ENCODE assay signal across 23 cellular contexts in genomic region chr4:34973632-34974312, GRCh38.
DNase-seq lines count a peak whose midpoint lies in the region; ATAC-seq and TF ChIP-seq lines count a peak whose summit lies in the region.
"Had no signal": no experiment of that assay in that cellular context is flagged by ENCODE, and none has a peak within 500 bp of the region (broad histone marks: within the 10 kb centered on the region; RNA-seq: fewer than 3 reads in every experiment).

No MANE protein-coding gene starts in this region.

- H2AK5ac ChIP-seq in mesendoderm (ENCODE audit: low read length): no peak overlapping the region
- H2AK5ac ChIP-seq in neuronal stem cell (ENCODE audit: low read depth, low read length): no peak overlapping the region

- no peak overlapping the region for H3K14ac ChIP-seq in neuronal stem cell (ENCODE audit: low read length)

- DNase-seq in mesendoderm: no peak
- DNase-seq in neuronal stem cell (ENCODE audit: low spot score): no peak
- no peak for DNase-seq in gastrocnemius medialis
- DNase-seq in sciatic nerve (ENCODE audit: low spot score): no peak
- no peak for DNase-seq in OCI-M2 (lab: John Stamatoyannopoulos, UW; ENCODE audit: unreplicated experiment)
- DNase-seq in dermis blood vessel endothelial cell: no peak
- DNase-seq in C1 segment of cervical spinal cord (lab: John Stamatoyannopoulos, UW): no peak
- DNase-seq: AML-193; CD4-positive, alpha-beta memory T cell; CD4-positive, CD25-positive, alpha-beta regulatory T cell; CD8-positive, alpha-beta memory T cell; COR-L47; DMS 273 treated with DMSO at 0.1 percent for 48 hours; DMS153; DMS79; DND-41; EL; GDM1 had no signal

- H2BK12ac ChIP-seq in neuronal stem cell (ENCODE audit: low read length): no peak overlapping the region

- no peak overlapping the region for H2BK15ac ChIP-seq in mesendoderm (replicated peaks; ENCODE audit: low read depth)
- no peak overlapping the region for H2BK15ac ChIP-seq in neuronal stem cell (ENCODE audit: low read length)

- H4K5ac ChIP-seq in mesendoderm (ENCODE audit: low read length): peak overlapping the region; percentile 81

- H3K27me3 ChIP-seq in mesendoderm (ENCODE audit: insufficient read depth, low read length, poor library complexity) (no peaks in the 10 kb centered on the region), neuronal stem cell (ENCODE audit: control insufficient read depth in 3 of 3, insufficient read depth in 3 of 3, low read depth in 1 of 3, low read length in 3 of 3) (no peaks in the 10 kb centered on the region), gastrocnemius medialis (no peaks in the 10 kb centered on the region)
- H3K27me3 ChIP-seq: BLaER1 treated with 17β-estradiol and CSF1 and Interleukin-3, amounts not matched to agents 10 nM and 100 nM had no signal

- H3K4me3 ChIP-seq in mesendoderm (ENCODE audit: low read length) (no peak overlapping the region), neuronal stem cell (ENCODE audit: low read length in 2 of 2) (no peak overlapping the region), gastrocnemius medialis (peak overlapping the region in 1 of 4 donors; percentile 3)
- H3K4me3 ChIP-seq: A549; BLaER1 treated with 17β-estradiol and CSF1 and Interleukin-3, amounts not matched to agents 10 nM and 100 nM; GM12878 had no signal

- no CpG with 5 or more reads among the region's 3 CpGs for WGBS in mesendoderm (ENCODE audit: extremely low coverage, insufficient coverage, low lambda C conversion rate)
- no CpG with 5 or more reads among the region's 3 CpGs for WGBS in neuronal stem cell (ENCODE audit: extremely low coverage in 2 of 2, insufficient read length in 2 of 2, insufficient replicate concordance in 1 of 2), 2 donors

- intact Hi-C loops in gastrocnemius medialis (cut with DNase I; ENCODE audit: low total_unique reads): loop anchor here (2.0 kb wide), 2 partner anchors 29 to 241 kb away; no protein-coding TSS in a partner anchor
- intact Hi-C loops in sciatic nerve (cut with DNase I): no loop called here

- no peak overlapping the region for H3K27ac ChIP-seq in VCaP
- H3K27ac ChIP-seq in mesendoderm (ENCODE audit: low read depth, low read length): no peak overlapping the region
- no peak overlapping the region for H3K27ac ChIP-seq in neuronal stem cell (replicated peaks; ENCODE audit: low read length)
- peak overlapping the region; percentile 67 to 83 (median 80) for H3K27ac ChIP-seq in gastrocnemius medialis
- H3K27ac ChIP-seq: 22Rv1; A549; BLaER1 treated with 17β-estradiol and CSF1 and Interleukin-3, amounts not matched to agents 10 nM and 100 nM had no signal

- no peaks in the 10 kb centered on the region for H3K79me2 ChIP-seq in mesendoderm (ENCODE audit: control insufficient read depth, insufficient read depth, low read length)

- in situ Hi-C loops in gastrocnemius medialis (cut with MboI; ENCODE audit: low sequenced_read_pairs in 4 of 4): no loop called here

- no peak overlapping the region for H3K56ac ChIP-seq in mesendoderm (ENCODE audit: low read length)

- TF ChIP-seq CTCF in VCaP (conservative IDR thresholded peaks at IDR 0.05): 0 out of 2 replicates have a peak, but pooled peaks have one; percentile 10
- peak in 1 of 5 experiments; percentile 12 for TF ChIP-seq CTCF in gastrocnemius medialis (IDR thresholded peaks at IDR 0.05 in 4 of 5, conservative IDR thresholded peaks at IDR 0.05 in 1 of 5)

- H2BK120ac ChIP-seq in mesendoderm (ENCODE audit: low read depth, low read length) (no peak overlapping the region), neuronal stem cell (ENCODE audit: low read depth, low read length) (no peak overlapping the region)

- H4K8ac ChIP-seq in mesendoderm (ENCODE audit: low read depth, low read length): no peak overlapping the region
- no peak overlapping the region for H4K8ac ChIP-seq in neuronal stem cell (ENCODE audit: low read depth, low read length)

- TF ChIP-seq POLR2A in gastrocnemius medialis (IDR thresholded peaks at IDR 0.05): no peak

- H3K4me2 ChIP-seq in mesendoderm (ENCODE audit: low read length): no peak overlapping the region
- H3K4me2 ChIP-seq in neuronal stem cell (ENCODE audit: insufficient read depth, low read length, poor library complexity, severe bottlenecking): no peak overlapping the region
- H3K4me2 ChIP-seq: A549; BLaER1 treated with 17β-estradiol and CSF1 and Interleukin-3, amounts not matched to agents 10 nM and 100 nM had no signal

- H3K9ac ChIP-seq in mesendoderm (ENCODE audit: low read length) (no peak overlapping the region), neuronal stem cell (ENCODE audit: low read depth, low read length, poor library complexity) (no peak overlapping the region)
- H3K9ac ChIP-seq: BLaER1 treated with 17β-estradiol and CSF1 and Interleukin-3, amounts not matched to agents 10 nM and 100 nM had no signal

- no peak overlapping the region for H3K4ac ChIP-seq in mesendoderm (ENCODE audit: low read depth, low read length)
- H3K4ac ChIP-seq in neuronal stem cell (ENCODE audit: low read length): no peak overlapping the region

- H3K23ac ChIP-seq in mesendoderm (ENCODE audit: low read length): no peak overlapping the region
- no peak overlapping the region for H3K23ac ChIP-seq in neuronal stem cell (ENCODE audit: low read depth, low read length, poor library complexity)

- H2BK5ac ChIP-seq in mesendoderm (ENCODE audit: low read length): no peak overlapping the region
- no peak overlapping the region for H2BK5ac ChIP-seq in neuronal stem cell (ENCODE audit: low read length)

- no peak overlapping the region for H3K18ac ChIP-seq in mesendoderm (ENCODE audit: low read length)
- H3K18ac ChIP-seq in neuronal stem cell (ENCODE audit: low read length): no peak overlapping the region

- H3K9me3 ChIP-seq in neuronal stem cell (replicated peaks in 1 of 2; ENCODE audit: control insufficient read depth in 2 of 2, insufficient read depth in 1 of 2, low read depth in 1 of 2, low read length in 2 of 2) (no peaks in the 10 kb centered on the region), gastrocnemius medialis (no peaks in the 10 kb centered on the region)
- H3K9me3 ChIP-seq: A549; BLaER1 treated with 17β-estradiol and CSF1 and Interleukin-3, amounts not matched to agents 10 nM and 100 nM had no signal

- H3K36me3 ChIP-seq in mesendoderm (ENCODE audit: control insufficient read depth, insufficient read depth, low read length): no peaks in the 10 kb centered on the region
- H3K36me3 ChIP-seq in neuronal stem cell (replicated peaks in 1 of 2; ENCODE audit: control insufficient read depth in 2 of 2, insufficient read depth in 2 of 2, low read length in 2 of 2): no peaks in the 10 kb centered on the region
- H3K36me3 ChIP-seq in gastrocnemius medialis: no peaks in the 10 kb centered on the region
- H3K36me3 ChIP-seq: BLaER1 treated with 17β-estradiol and CSF1 and Interleukin-3, amounts not matched to agents 10 nM and 100 nM had no signal

- H4K91ac ChIP-seq in neuronal stem cell (ENCODE audit: low read depth, low read length, poor library complexity): no peak overlapping the region

- ATAC-seq in gastrocnemius medialis (peak; percentile 87), sciatic nerve (no peak)
- ATAC-seq: A549, GM12878 had no signal

- H3K4me1 ChIP-seq in mesendoderm (ENCODE audit: control insufficient read depth, low read depth, low read length): no peaks in the 10 kb centered on the region
- H3K4me1 ChIP-seq in neuronal stem cell (ENCODE audit: control insufficient read depth in 2 of 2, insufficient read depth in 1 of 2, low read depth in 1 of 2, low read length in 2 of 2): no peaks in the 10 kb centered on the region
- peaks cover 11 to 12% of the 10 kb centered on the region in 2 donors for H3K4me1 ChIP-seq in gastrocnemius medialis
- H3K4me1 ChIP-seq: A549; BLaER1 treated with 17β-estradiol and CSF1 and Interleukin-3, amounts not matched to agents 10 nM and 100 nM had no signal

- peak overlapping the region; percentile 49 for H2AFZ ChIP-seq in neuronal stem cell (ENCODE audit: low read length)

- H3K79me1 ChIP-seq in mesendoderm (ENCODE audit: low read length): no peaks in the 10 kb centered on the region
- H3K79me1 ChIP-seq in neuronal stem cell (ENCODE audit: low read depth, low read length): no peaks in the 10 kb centered on the region

Comparison
In these comparisons a context has a peak if more than half of its experiments do, and no peak if none do; other contexts are left out.
1. H3K27ac ChIP-seq: peak in gastrocnemius medialis (4 of 4); none in VCaP (single experiment), mesendoderm (single experiment) and neuronal stem cell (single experiment).